1 cellular context compared by ENCODE assay signal in genomic region chr2:120395686-120396518, GRCh38.
TF ChIP-seq lines count a peak whose summit lies in the region.

No MANE protein-coding gene starts in this region.

TF ChIP-seq in H1, 55 proteins besides CTCF, POLR2A, EP300 and RAD21:
- TF ChIP-seq JUN (IDR thresholded peaks at IDR 0.05; ENCODE audit: low read depth, low read length) (no peak), E2F6 (IDR thresholded peaks at IDR 0.05) (no peak), USF2 (IDR thresholded peaks at IDR 0.05; ENCODE audit: low read length) (no peak), BACH1 (IDR thresholded peaks at IDR 0.05; ENCODE audit: low read length) (no peak), GABPA (IDR thresholded peaks at IDR 0.05; ENCODE audit: borderline replicate concordance, insufficient read depth, low read length) (no peak), RNF2 (IDR thresholded peaks at IDR 0.05; ENCODE audit: borderline replicate concordance, low read depth, low read length, missing control alignments, poor library complexity, severe bottlenecking) (no peak), KDM5A (IDR thresholded peaks at IDR 0.05; ENCODE audit: low read length) (no peak), CREB1 (IDR thresholded peaks at IDR 0.05) (no peak), TEAD4 (IDR thresholded peaks at IDR 0.05; ENCODE audit: low read depth, low read length) (no peak), KDM4A (IDR thresholded peaks at IDR 0.05; ENCODE audit: low read depth, low read length, severe bottlenecking) (no peak), CBX5 (IDR thresholded peaks at IDR 0.05; ENCODE audit: low read depth, low read length) (no peak), ZNF274 (IDR thresholded peaks at IDR 0.05; ENCODE audit: borderline replicate concordance, extremely low read depth, low read length) (no peak)
